ENCODE assay signal across 9 cellular contexts in the genomic region with DNA sequence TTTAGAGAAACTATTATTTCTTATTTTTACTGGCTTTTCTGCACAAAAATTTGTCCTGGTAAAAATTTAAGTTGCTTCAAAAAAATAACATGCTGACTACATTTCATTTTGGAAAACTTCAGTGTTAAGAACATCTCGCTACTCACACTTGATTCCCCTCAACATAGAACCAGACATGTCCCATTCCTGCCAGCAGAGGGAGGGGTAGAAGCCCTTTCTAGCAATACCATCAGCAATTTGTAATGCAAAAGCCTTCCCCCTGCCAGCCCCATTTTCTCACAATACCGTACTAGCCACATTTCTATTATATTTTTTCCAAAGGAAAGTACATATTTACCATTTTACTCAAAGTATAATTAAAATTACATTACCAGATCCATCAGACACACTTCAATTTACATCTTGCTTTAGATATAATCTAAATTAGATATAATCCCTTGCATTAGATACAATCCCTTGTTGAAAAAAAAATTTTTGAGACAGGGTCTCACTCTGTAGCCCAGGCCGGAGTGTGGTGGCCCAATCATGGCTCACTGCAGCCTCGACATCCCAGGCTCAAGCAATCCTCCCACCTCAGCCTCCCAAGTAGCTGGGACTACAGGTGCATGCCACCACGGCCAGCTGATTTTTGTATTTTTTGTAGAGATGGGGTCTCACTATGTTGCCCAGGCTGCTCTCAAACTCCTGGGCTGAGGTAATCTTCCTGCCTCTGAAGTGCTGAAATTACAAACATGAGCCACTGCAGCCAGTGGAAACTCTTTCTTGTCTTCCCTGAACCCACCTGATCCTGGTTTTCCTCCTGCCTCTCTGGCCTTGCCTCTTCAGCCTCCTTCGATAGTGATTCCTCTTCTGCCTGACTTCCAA. TPM values are rescaled to one million over a fixed set of nuclear protein-coding genes. Genes with fewer than 3 reads are reported as not detected.
DNase-seq lines count a peak whose midpoint lies in the region; ATAC-seq and TF ChIP-seq lines count a peak whose summit lies in the region.
"Had no signal": no experiment of that assay in that cellular context is flagged by ENCODE, and none has a peak within 500 bp of the region (broad histone marks: within the 10 kb centered on the region; RNA-seq: fewer than 3 reads in every experiment).

No MANE protein-coding gene starts in this region.

- H3K4me2 ChIP-seq in OCI-LY3 (ENCODE audit: low read length), result no peak overlapping the region

- H3K36me3 Mint-ChIP-seq in stimulated activated naive B cell treated with anti-CD40 and anti-IgM and Interleukin-4, amounts not matched to agents 10 μg/mL and 1 μg/mL and 100 μg/mL, for 72 hours, result peaks cover 16 to 32% of the 10 kb centered on the region in 2 donors

- TF ChIP-seq CTCF in AG04450 (IDR thresholded peaks at IDR 0.05; ENCODE audit: low read depth, low read length) (peak; percentile 86), GM10266 (IDR thresholded peaks at IDR 0.05; ENCODE audit: control insufficient read depth, insufficient read depth, low read depth, missing control alignments) (peak; percentile 49), OCI-LY3 (IDR thresholded peaks at IDR 0.05; ENCODE audit: low read depth, low read length) (peak; percentile 65)

- H3K27ac Mint-ChIP-seq in stimulated activated naive B cell treated with anti-CD40 and anti-IgM and Interleukin-4, amounts not matched to agents 10 μg/mL and 1 μg/mL and 100 μg/mL, for 72 hours, result peak overlapping the region; percentile 59
- H3K27ac Mint-ChIP-seq: IgD-negative memory B cell had no signal

- no peak overlapping the region for H3K4me3 ChIP-seq in AG04450 (ENCODE audit: low read depth, low read length)
- no peak overlapping the region for H3K4me3 ChIP-seq in OCI-LY3 (ENCODE audit: low read length)

- POLR2A ChIA-PET in AG04450 (lab: Yijun Ruan, JAX), result no interaction called here

- in situ Hi-C loops in T47D (cut with HindIII; ENCODE audit: low pct_unique_long_range_greater_than_20kb, low sequenced_read_pairs), result no loop called here

- H3K4me1 ChIP-seq in OCI-LY3 (ENCODE audit: low read length), result no peaks in the 10 kb centered on the region

- CTCF ChIA-PET in AG04450 (lab: Charles Lee), result interaction anchor here (0.6 to 1.7 kb wide), 5 partner anchors 9 to 147 kb away, joined by 3 to 7 read pairs (median 4); no protein-coding TSS in a partner anchor

- H2AFZ ChIP-seq in OCI-LY3 (ENCODE audit: low read depth, low read length), result no peak overlapping the region

- H3K9me3 Mint-ChIP-seq in stimulated activated naive B cell treated with anti-CD40 and anti-IgM and Interleukin-4, amounts not matched to agents 10 μg/mL and 1 μg/mL and 100 μg/mL, for 72 hours, result peaks cover 6 to 8% of the 10 kb centered on the region in 2 donors

- peaks cover 0 to 3% of the 10 kb centered on the region in 2 donors for H3K4me1 Mint-ChIP-seq in stimulated activated naive B cell treated with anti-CD40 and anti-IgM and Interleukin-4, amounts not matched to agents 10 μg/mL and 1 μg/mL and 100 μg/mL, for 72 hours
- H3K4me1 Mint-ChIP-seq: IgD-negative memory B cell had no signal

- H3K27me3 Mint-ChIP-seq in stimulated activated naive B cell treated with anti-CD40 and anti-IgM and Interleukin-4, amounts not matched to agents 10 μg/mL and 1 μg/mL and 100 μg/mL, for 72 hours, result no peaks in the 10 kb centered on the region
- H3K27me3 Mint-ChIP-seq: IgD-negative memory B cell had no signal

- no peak overlapping the region for H3K9ac ChIP-seq in OCI-LY3 (ENCODE audit: low read length)

- no peaks in the 10 kb centered on the region for H3K79me2 ChIP-seq in OCI-LY3 (ENCODE audit: low read length)

- no peaks in the 10 kb centered on the region for H3K36me3 ChIP-seq in OCI-LY3 (replicated peaks; ENCODE audit: low read depth, low read length)

- H3K9me3 ChIP-seq in AG04450 (ENCODE audit: control insufficient read depth, insufficient read depth, low read length) (no peaks in the 10 kb centered on the region), OCI-LY3 (ENCODE audit: insufficient read depth, low read length) (no peaks in the 10 kb centered on the region)

- H4K20me1 ChIP-seq in OCI-LY3 (ENCODE audit: insufficient read depth, low read length), result no peaks in the 10 kb centered on the region

- no peak overlapping the region for H3K27ac ChIP-seq in AG04450 (ENCODE audit: low read depth, low read length)
- no peak overlapping the region for H3K27ac ChIP-seq in OCI-LY3 (ENCODE audit: low read length)

- ATAC-seq in HG02981 (IDR thresholded peaks at IDR 0.05; ENCODE audit: unreplicated experiment) (peak; percentile 74), HG03097 (IDR thresholded peaks at IDR 0.05; ENCODE audit: low FRiP score, unreplicated experiment) (no peak)
- ATAC-seq in stimulated activated naive B cell treated with anti-CD40 and anti-IgM and Interleukin-4, amounts not matched to agents 10 μg/mL and 1 μg/mL and 100 μg/mL, for 72 hours (replicated peaks), result peak; percentile 69 to 75

- H3K4me3 Mint-ChIP-seq in stimulated activated naive B cell treated with anti-CD40 and anti-IgM and Interleukin-4, amounts not matched to agents 10 μg/mL and 1 μg/mL and 100 μg/mL, for 72 hours, result no peak overlapping the region
- H3K4me3 Mint-ChIP-seq: IgD-negative memory B cell had no signal

- DNase-seq in AG04450 (ENCODE audit: low read depth, low spot score), result peak; percentile 6
- peak; percentile 35 for DNase-seq in GM10266 (ENCODE audit: extremely low spot score)
- peak; percentile 11 to 74 for DNase-seq in T47D (ENCODE audit: low read depth in 1 of 2, low spot score in 1 of 2)
- peak; percentile 82 for DNase-seq in islet precursor cell
- no peak for DNase-seq in stimulated activated naive B cell treated with anti-CD40 and anti-IgM and Interleukin-4, amounts not matched to agents 10 μg/mL and 1 μg/mL and 100 μg/mL, for 72 hours

- H3K27me3 ChIP-seq in AG04450 (ENCODE audit: control insufficient read depth, insufficient read depth, low read length) (no peaks in the 10 kb centered on the region), OCI-LY3 (ENCODE audit: low read depth, low read length) (no peaks in the 10 kb centered on the region)

RNA-seq across cellular contexts. Expression of a gene that starts 39.6 kb away (rescaled TPM):
- 6.8 and 7.5 TPM in 2 replicates for polyA plus RNA-seq in AG04450 (2011; rRNA removed)
- 1.6 and 1.8 TPM in 2 replicates for polyA minus RNA-seq in AG04450 (2011; rRNA and poly(A)+ RNA removed)

RNA-seq across cellular contexts. Expression of a gene that starts 45.2 kb away (rescaled TPM):
- polyA plus RNA-seq in AG04450 (2011; rRNA removed), result 0.09 and 0.10 TPM in 2 replicates
- polyA minus RNA-seq in AG04450 (2011; rRNA and poly(A)+ RNA removed), result 0.09 and 0.18 TPM in 2 replicates
